In genomic region chr12:96132819-96133218, GRCh38 we compare ENCODE assay signal across 8 cellular contexts.
A peak's percentile ranks its signal among the peaks of the same experiment; 100 is the strongest.
DNase-seq lines count a peak whose midpoint lies in the region; ATAC-seq and TF ChIP-seq lines count a peak whose summit lies in the region.
"Had no signal": no experiment of that assay in that cellular context is flagged by ENCODE, and none has a peak within 500 bp of the region (broad histone marks: within the 10 kb centered on the region; RNA-seq: fewer than 3 reads in every experiment).

No MANE protein-coding gene starts in this region.

- no peak for TF ChIP-seq POLR2A in thyroid gland (IDR thresholded peaks at IDR 0.05)

- H2AFZ ChIP-seq in DND-41 (ENCODE audit: low read depth, low read length) (no peak overlapping the region), hepatocyte (no peak overlapping the region)

- no peaks in the 10 kb centered on the region for H3K36me3 ChIP-seq in DND-41 (ENCODE audit: insufficient read depth, low read length)
- H3K36me3 ChIP-seq in WERI-Rb-1 = no peaks in the 10 kb centered on the region
- no peaks in the 10 kb centered on the region for H3K36me3 ChIP-seq in lung (ENCODE audit: control insufficient read depth in 2 of 2, insufficient read depth in 2 of 2, low read length in 2 of 2)
- no peaks in the 10 kb centered on the region for H3K36me3 ChIP-seq in thyroid gland
- H3K36me3 ChIP-seq in hepatocyte (replicated peaks; ENCODE audit: insufficient read depth, low read depth) = no peaks in the 10 kb centered on the region
- H3K36me3 ChIP-seq: prostate gland had no signal

- H3K9ac ChIP-seq in DND-41 (ENCODE audit: low read depth, low read length) = no peak overlapping the region

- H3K4me2 ChIP-seq in DND-41 (ENCODE audit: insufficient read depth, low read length) (no peak overlapping the region), hepatocyte (no peak overlapping the region)

- 84 to 91% methylated on average over 4 of the region's 4 CpGs for WGBS in lung, 2 donors
- WGBS in thyroid gland, 2 donors = 95 to 98% methylated on average over 4 of the region's 4 CpGs
- WGBS in hepatocyte (ENCODE audit: low lambda C conversion rate, missing lambda C conversion rate) = 95% methylated on average over 4 of the region's 4 CpGs

- H3K9me2 ChIP-seq in hepatocyte (replicated peaks; ENCODE audit: insufficient read depth) = no peaks in the 10 kb centered on the region

- H3K79me2 ChIP-seq in DND-41 (ENCODE audit: insufficient read depth, low read length) (no peaks in the 10 kb centered on the region), hepatocyte (no peaks in the 10 kb centered on the region)

- H3K4me3 ChIP-seq in DND-41 (ENCODE audit: low read depth in 1 of 2, low read length in 2 of 2) = no peak overlapping the region
- H3K4me3 ChIP-seq in WERI-Rb-1 (ENCODE audit: low read depth, low read length) = no peak overlapping the region
- no peak overlapping the region for H3K4me3 ChIP-seq in lung
- no peak overlapping the region for H3K4me3 ChIP-seq in thyroid gland (replicated peaks in 1 of 3)
- no peak overlapping the region for H3K4me3 ChIP-seq in hepatocyte
- H3K4me3 ChIP-seq: prostate gland had no signal

- H3K9me3 ChIP-seq in DND-41 (ENCODE audit: insufficient read depth, low read length, severe bottlenecking) = no peaks in the 10 kb centered on the region
- no peaks in the 10 kb centered on the region for H3K9me3 ChIP-seq in WERI-Rb-1 (ENCODE audit: severe bottlenecking)
- no peaks in the 10 kb centered on the region for H3K9me3 ChIP-seq in lung (ENCODE audit: control insufficient read depth in 2 of 2, insufficient read depth in 1 of 2, low read length in 1 of 2)
- H3K9me3 ChIP-seq in thyroid gland = no peaks in the 10 kb centered on the region
- H3K9me3 ChIP-seq in hepatocyte (ENCODE audit: low read depth) = no peaks in the 10 kb centered on the region
- H3K9me3 ChIP-seq: prostate gland had no signal

- intact Hi-C loops in thyroid gland (cut with DNase I) = no loop called here

- no peaks in the 10 kb centered on the region for H4K20me1 ChIP-seq in DND-41 (ENCODE audit: insufficient read depth, low read length)
- no peaks in the 10 kb centered on the region for H4K20me1 ChIP-seq in hepatocyte (ENCODE audit: insufficient read depth, poor library complexity, severe bottlenecking)

- H3K27me3 ChIP-seq in DND-41 (ENCODE audit: insufficient read depth, low read length, poor library complexity) (peaks cover 13% of the 10 kb centered on the region), WERI-Rb-1 (ENCODE audit: insufficient read depth, low read depth, severe bottlenecking) (no peaks in the 10 kb centered on the region), lung (ENCODE audit: control insufficient read depth, insufficient read depth) (no peaks in the 10 kb centered on the region), thyroid gland (no peaks in the 10 kb centered on the region), hepatocyte (no peaks in the 10 kb centered on the region)

- no peaks in the 10 kb centered on the region for H3K4me1 ChIP-seq in DND-41 (ENCODE audit: insufficient read depth, low read length)
- H3K4me1 ChIP-seq in lung (ENCODE audit: control insufficient read depth in 2 of 2, insufficient read depth in 2 of 2, low read length in 2 of 2) = peaks cover 0 to 5% of the 10 kb centered on the region in 2 donors
- H3K4me1 ChIP-seq in thyroid gland = peaks cover 0 to 7% of the 10 kb centered on the region in 2 donors
- no peaks in the 10 kb centered on the region for H3K4me1 ChIP-seq in hepatocyte (ENCODE audit: insufficient read depth)
- H3K4me1 ChIP-seq: prostate gland had no signal

- TF ChIP-seq EP300 in Ishikawa (IDR thresholded peaks at IDR 0.05; ENCODE audit: borderline replicate concordance) = no peak

- no peak for DNase-seq in DND-41
- peak; percentile 28 for DNase-seq in WERI-Rb-1
- no peak for DNase-seq in lung (ENCODE audit: low spot score)
- DNase-seq in thyroid gland = no peak
- DNase-seq in hepatocyte (ENCODE audit: low spot score) = no peak

- no peak overlapping the region for H3K27ac ChIP-seq in DND-41 (ENCODE audit: low read length)
- no peak overlapping the region for H3K27ac ChIP-seq in WERI-Rb-1
- H3K27ac ChIP-seq in lung (ENCODE audit: low read depth in 1 of 2, low read length in 1 of 2) = no peak overlapping the region
- no peak overlapping the region for H3K27ac ChIP-seq in thyroid gland
- no peak overlapping the region for H3K27ac ChIP-seq in hepatocyte
- H3K27ac ChIP-seq: prostate gland had no signal

- TF ChIP-seq RAD21 in Ishikawa (IDR thresholded peaks at IDR 0.05; ENCODE audit: low read depth) = peak; percentile 43; the same call in 1 of the 2 replicates

- peak; percentile 38 for TF ChIP-seq CTCF in DND-41 (IDR thresholded peaks at IDR 0.05; ENCODE audit: borderline replicate concordance, extremely low read depth, low read length, poor library complexity, severe bottlenecking)
- peak; percentile 61 for TF ChIP-seq CTCF in WERI-Rb-1 (IDR thresholded peaks at IDR 0.05; ENCODE audit: low read depth, low read length)
- TF ChIP-seq CTCF in lung (IDR thresholded peaks at IDR 0.05; ENCODE audit: control extremely low read depth, extremely low read depth) = peak; percentile 17
- no peak for TF ChIP-seq CTCF in thyroid gland (IDR thresholded peaks at IDR 0.05)
- no peak for TF ChIP-seq CTCF in hepatocyte (IDR thresholded peaks at IDR 0.05; ENCODE audit: poor library complexity)

- ATAC-seq in DND-41 (ENCODE audit: insufficient read depth, low read depth) (no peak), lung (ENCODE audit: insufficient read depth, low FRiP score) (no peak), HG02852 (IDR thresholded peaks at IDR 0.05; ENCODE audit: unreplicated experiment) (no peak)

TF ChIP-seq in Ishikawa, 13 proteins besides CTCF, POLR2A, EP300 and RAD21:
- TF ChIP-seq TEAD4 (IDR thresholded peaks at IDR 0.05) = no peak
- TF ChIP-seq YY1 (IDR thresholded peaks at IDR 0.05; ENCODE audit: low read depth) = no peak
- TF ChIP-seq NFIC (IDR thresholded peaks at IDR 0.05) = no peak
- TF ChIP-seq ZBTB7A (IDR thresholded peaks at IDR 0.05; ENCODE audit: low read depth) = no peak
- TF ChIP-seq REST (IDR thresholded peaks at IDR 0.05; ENCODE audit: low read depth) = no peak
- TF ChIP-seq TAF1 (IDR thresholded peaks at IDR 0.05; ENCODE audit: low read depth) = no peak
- TF ChIP-seq CEBPB (IDR thresholded peaks at IDR 0.05) = no peak
- no peak for TF ChIP-seq EGR1 (IDR thresholded peaks at IDR 0.05)
- TF ChIP-seq CREB1 (IDR thresholded peaks at IDR 0.05; ENCODE audit: low read depth) = no peak
- TF ChIP-seq USF1 (IDR thresholded peaks at IDR 0.05) = no peak
- no peak for TF ChIP-seq MAX (IDR thresholded peaks at IDR 0.05)
- no peak for TF ChIP-seq FOXM1 (IDR thresholded peaks at IDR 0.05; ENCODE audit: borderline replicate concordance, low read depth)
- no peak for TF ChIP-seq TCF12 (IDR thresholded peaks at IDR 0.05; ENCODE audit: low read depth)
TF ChIP-seq in Ishikawa: peak in this region for 0.

Comparison
In these comparisons a context has a peak if more than half of its experiments do, and no peak if none do; other contexts are left out.
1. CTCF ChIP-seq: peak in DND-41 (single experiment), WERI-Rb-1 (single experiment) and lung (single experiment); none in thyroid gland (0 of 6) and hepatocyte (single experiment).